21 cellular contexts compared by ENCODE assay signal in genomic region chr12:102430661-102431060, GRCh38. TPM values are rescaled to one million over a fixed set of nuclear protein-coding genes. Genes with fewer than 3 reads are reported as not detected.
DNase-seq lines count a peak whose midpoint lies in the region; ATAC-seq and TF ChIP-seq lines count a peak whose summit lies in the region.
"Had no signal": no experiment of that assay in that cellular context is flagged by ENCODE, and none has a peak within 500 bp of the region (broad histone marks: within the 10 kb centered on the region; RNA-seq: fewer than 3 reads in every experiment).

No MANE protein-coding gene starts in this region.

- H3K4me3 ChIP-seq in left ventricle myocardium inferior (no peak overlapping the region), adipocyte (ENCODE audit: low read length) (no peak overlapping the region), uterus (no peak overlapping the region), WERI-Rb-1 (ENCODE audit: low read depth, low read length) (no peak overlapping the region)
- H3K4me3 ChIP-seq: SJCRH30 had no signal

- no peak for TF ChIP-seq CTCF in left ventricle myocardium inferior (IDR thresholded peaks at IDR 0.05; ENCODE audit: borderline replicate concordance)
- TF ChIP-seq CTCF in nephron progenitor cell (IDR thresholded peaks at IDR 0.05) = no peak
- no peak for TF ChIP-seq CTCF in uterus (IDR thresholded peaks at IDR 0.05)
- no peak for TF ChIP-seq CTCF in WERI-Rb-1 (IDR thresholded peaks at IDR 0.05; ENCODE audit: low read depth, low read length)

- peak overlapping the region; percentile 15 for H3K27ac Mint-ChIP-seq in nephron progenitor cell

- H3K27me3 ChIP-seq in left ventricle myocardium inferior (ENCODE audit: low read depth) (no peaks in the 10 kb centered on the region), adipocyte (replicated peaks; ENCODE audit: control insufficient read depth, insufficient read depth, low read length) (no peaks in the 10 kb centered on the region), uterus (no peaks in the 10 kb centered on the region), WERI-Rb-1 (ENCODE audit: insufficient read depth, low read depth, severe bottlenecking) (no peaks in the 10 kb centered on the region)
- H3K27me3 ChIP-seq: SJCRH30 had no signal

- no peak overlapping the region for H3K4me3 Mint-ChIP-seq in nephron progenitor cell

- intact Hi-C loops in left ventricle myocardium inferior (cut with micrococcal nuclease) (no loop called here), Right ventricle myocardium superior (cut with DNase I) (no loop called here), uterus (cut with DNase I; ENCODE audit: low total_unique reads) (no loop called here)

- no peak for DNase-seq in left ventricle myocardium inferior
- no peak for DNase-seq in Right ventricle myocardium superior
- DNase-seq in adipocyte (ENCODE audit: low read depth) = peak; percentile 15
- DNase-seq in nephron progenitor cell = no peak
- peak in 1 of 2 donors; percentile 22 for DNase-seq in uterus
- DNase-seq in NCI-H1417 treated with DMSO at 0.1 percent for 48 hours (lab: John Stamatoyannopoulos, UW) = no peak
- DNase-seq in WERI-Rb-1 = no peak
- DNase-seq in globus pallidus (ENCODE audit: low spot score) = no peak
- DNase-seq: DMS 273 treated with DMSO at 0.1 percent for 48 hours; Kasumi-1; MM.1S; NCI-H1105 treated with DMSO at 0.1 percent for 48 hours; NCI-H187 treated with DMSO at 0.1 percent for 48 hours; NCI-H446; NCI-H69; NK-92 treated with Interleukin-12 subunit alpha and Interleukin-12 subunit beta, amount 100 ng/mL, for 24 hours; RPMI8226; SJCRH30 had no signal

- peaks cover 21% of the 10 kb centered on the region for H3K4me1 ChIP-seq in left ventricle myocardium inferior
- H3K4me1 ChIP-seq in adipocyte (ENCODE audit: control insufficient read depth, insufficient read depth, low read length) = peaks cover 62% of the 10 kb centered on the region
- H3K4me1 ChIP-seq in uterus = peaks cover 10 to 13% of the 10 kb centered on the region in 2 donors
- H3K4me1 ChIP-seq: SJCRH30 had no signal

- H3K36me3 Mint-ChIP-seq in nephron progenitor cell (ENCODE audit: low read depth) = peaks cover 6% of the 10 kb centered on the region

- ATAC-seq in Right ventricle myocardium superior (ENCODE audit: poor library complexity) = no peak

- TF ChIP-seq POLR2A in uterus (IDR thresholded peaks at IDR 0.05) = no peak

- H3K4me1 Mint-ChIP-seq in nephron progenitor cell = peaks cover 33% of the 10 kb centered on the region

- H3K9me3 ChIP-seq in left ventricle myocardium inferior (replicated peaks) (no peaks in the 10 kb centered on the region), adipocyte (ENCODE audit: control insufficient read depth, low read length) (no peaks in the 10 kb centered on the region), uterus (no peaks in the 10 kb centered on the region), WERI-Rb-1 (ENCODE audit: severe bottlenecking) (no peaks in the 10 kb centered on the region)
- H3K9me3 ChIP-seq: SJCRH30 had no signal

- H3K27me3 Mint-ChIP-seq in nephron progenitor cell (ENCODE audit: low read depth, poor library complexity) = peaks cover 7% of the 10 kb centered on the region

- H3K36me3 ChIP-seq in left ventricle myocardium inferior (no peaks in the 10 kb centered on the region), adipocyte (ENCODE audit: control insufficient read depth, insufficient read depth, low read length, severe bottlenecking) (no peaks in the 10 kb centered on the region), uterus (no peaks in the 10 kb centered on the region), WERI-Rb-1 (no peaks in the 10 kb centered on the region)
- H3K36me3 ChIP-seq: SJCRH30 had no signal

- no peak overlapping the region for H3K9ac ChIP-seq in adipocyte (ENCODE audit: low read length)

- H3K27ac ChIP-seq in left ventricle myocardium inferior (replicated peaks) = peak overlapping the region; percentile 53
- H3K27ac ChIP-seq in uterus = peak overlapping the region; percentile 49 to 54
- H3K27ac ChIP-seq in WERI-Rb-1 = no peak overlapping the region
- H3K27ac ChIP-seq: C4-2B, SJCRH30 had no signal

- H3K9me3 Mint-ChIP-seq in nephron progenitor cell = peaks cover 13% of the 10 kb centered on the region

RNA-seq across cellular contexts. Expression of gene IGF1, which starts 49.7 kb away (rescaled TPM):
- 5.8 TPM for total RNA-seq in left ventricle myocardium inferior
- total RNA-seq in Right ventricle myocardium superior = 8.3 TPM
- total RNA-seq in uterus = 100 to 1,000 TPM in 1 of 4 donors, 10 to 100 TPM in 2, 1 to 10 TPM in 1; 3.6 to 161 (median 33.9) TPM
- total RNA-seq: A172, Daoy had no signal
